Comparison of ENCODE assay signal across 8 cellular contexts in genomic region chr5:157108961-157109360, GRCh38. TPM values are rescaled to one million over a fixed set of nuclear protein-coding genes. Genes with fewer than 3 reads are reported as not detected.
DNase-seq lines count a peak whose midpoint lies in the region; ATAC-seq and TF ChIP-seq lines count a peak whose summit lies in the region.

Gene HAVCR2 (minus strand): TSS chr5:157109044. CDS start chr5:157108983, 61 bp downstream.

- ATAC-seq in GM19468 (IDR thresholded peaks at IDR 0.05; ENCODE audit: extremely low read depth, unreplicated experiment) (peak; percentile 85), HG03565 (IDR thresholded peaks at IDR 0.05; ENCODE audit: unreplicated experiment) (peak; percentile 85), left ventricle myocardium superior (peak; percentile 64)
- ATAC-seq in activated CD8-positive, alpha-beta T cell treated with anti-CD3 and anti-CD28 coated beads, Interleukin-2, amount 10 ng/mL, durations not matched to agents 7 days and 5 days, result peak; percentile 88

- DNase-seq in C1 segment of cervical spinal cord (lab: John Stamatoyannopoulos, UW) (peak in 9 of 14 donors; percentile 17 to 62 (median 35)), left ventricle myocardium superior (peak; percentile 37), HFFc6 (no peak), NCI-H2171 (lab: John Stamatoyannopoulos, UW) (no peak)
- peak; percentile 85 for DNase-seq in activated CD8-positive, alpha-beta T cell treated with anti-CD3 and anti-CD28 coated beads, Interleukin-2, amount 10 ng/mL, durations not matched to agents 7 days and 5 days
- DNase-seq in stimulated activated CD8-positive, alpha-beta memory T cell treated with anti-CD3 and anti-CD28 coated beads, Interleukin-12 subunit alpha, Interleukin-12 subunit beta, amount 100 ng/mL, for 4 hours (ENCODE audit: low read depth), result peak; percentile 24

- intact Hi-C loops in left ventricle myocardium superior (cut with micrococcal nuclease), result no loop called here

- H3K9me3 Mint-ChIP-seq in activated CD8-positive, alpha-beta T cell treated with anti-CD3 and anti-CD28 coated beads, Interleukin-2, amount 10 ng/mL, durations not matched to agents 7 days and 5 days (ENCODE audit: insufficient read depth), result no peaks in the 10 kb centered on the region
- H3K9me3 Mint-ChIP-seq in HFFc6, result no peaks in the 10 kb centered on the region

- H3K27ac Mint-ChIP-seq in activated CD8-positive, alpha-beta T cell treated with anti-CD3 and anti-CD28 coated beads, Interleukin-2, amount 10 ng/mL, durations not matched to agents 7 days and 5 days, result peak within 1 kb of the TSS; percentile 92
- no peak within 1 kb of the TSS for H3K27ac Mint-ChIP-seq in HFFc6

- POLR2A ChIA-PET in activated CD8-positive, alpha-beta T cell treated with anti-CD3 and anti-CD28 coated beads, Interleukin-2, amount 10 ng/mL, durations not matched to agents 7 days and 5 days (lab: Charles Lee), result interaction anchor here (0.6 to 5.4 kb wide), 17 partner anchors 8 to 194 kb away, joined by 3 to 58 read pairs (median 4); partner anchors contain the start of genes ITK and MED7

- no peak for TF ChIP-seq CTCF in HFFc6 (IDR thresholded peaks at IDR 0.05)

- H3K36me3 Mint-ChIP-seq in activated CD8-positive, alpha-beta T cell treated with anti-CD3 and anti-CD28 coated beads, Interleukin-2, amount 10 ng/mL, durations not matched to agents 7 days and 5 days (ENCODE audit: low read depth), result peaks cover 51% of the 10 kb centered on the region
- no peaks in the 10 kb centered on the region for H3K36me3 Mint-ChIP-seq in HFFc6 (ENCODE audit: low read depth)

- peak within 1 kb of the TSS; percentile 93 for H3K4me3 Mint-ChIP-seq in activated CD8-positive, alpha-beta T cell treated with anti-CD3 and anti-CD28 coated beads, Interleukin-2, amount 10 ng/mL, durations not matched to agents 7 days and 5 days
- no peak within 1 kb of the TSS for H3K4me3 Mint-ChIP-seq in HFFc6

- H3K4me1 Mint-ChIP-seq in activated CD8-positive, alpha-beta T cell treated with anti-CD3 and anti-CD28 coated beads, Interleukin-2, amount 10 ng/mL, durations not matched to agents 7 days and 5 days (ENCODE audit: low read depth), result peaks cover 72% of the 10 kb centered on the region
- no peaks in the 10 kb centered on the region for H3K4me1 Mint-ChIP-seq in HFFc6 (ENCODE audit: low read depth)

- H3K27me3 Mint-ChIP-seq in activated CD8-positive, alpha-beta T cell treated with anti-CD3 and anti-CD28 coated beads, Interleukin-2, amount 10 ng/mL, durations not matched to agents 7 days and 5 days (ENCODE audit: low read depth), result no peaks in the 10 kb centered on the region
- H3K27me3 Mint-ChIP-seq in HFFc6 (ENCODE audit: insufficient read depth), result peaks cover 13% of the 10 kb centered on the region; the same call in 1 of the 2 replicates

- CTCF ChIA-PET in activated CD8-positive, alpha-beta T cell treated with anti-CD3 and anti-CD28 coated beads, Interleukin-2, amount 10 ng/mL, durations not matched to agents 7 days and 5 days (lab: Charles Lee), result interaction anchor here (0.8 to 2.6 kb wide), 7 partner anchors 24 to 220 kb away, joined by 3 to 7 read pairs (median 4); partner anchors contain the start of gene MED7

RNA-seq across cellular contexts. Expression of gene HAVCR2, which starts in this region (rescaled TPM):
- total RNA-seq in activated CD8-positive, alpha-beta T cell treated with anti-CD3 and anti-CD28 coated beads, Interleukin-2, amount 10 ng/mL, durations not matched to agents 7 days and 5 days, result 10 to 100 TPM; 77.6 to 78.7 TPM
- total RNA-seq in left ventricle myocardium superior, result 2.8 TPM
- total RNA-seq in HFFc6 (2021; fragmentation: NEBNext Ultra II Directional; extraction: Animal tissue kit (Norgen Biotek cat#: 25700)), result under 1 TPM in 1 of 6 experiments, not detected in 5; 0.07 TPM

Comparison
In these comparisons a context has a peak if more than half of its experiments do, and no peak if none do; other contexts are left out.
1. RNA of gene HAVCR2 (total RNA-seq): 77.6 to 78.7 TPM in activated CD8-positive, alpha-beta T cell treated with anti-CD3 and anti-CD28 coated beads, Interleukin-2, amount 10 ng/mL, durations not matched to agents 7 days and 5 days; 2.8 TPM in left ventricle myocardium superior (single experiment) and 0.07 TPM in HFFc6; every median in the first group is over 10 times any median in the second.
2. DNase-seq: peak in C1 segment of cervical spinal cord (9 of 14), activated CD8-positive, alpha-beta T cell treated with anti-CD3 and anti-CD28 coated beads, Interleukin-2, amount 10 ng/mL, durations not matched to agents 7 days and 5 days (single experiment), left ventricle myocardium superior (single experiment) and stimulated activated CD8-positive, alpha-beta memory T cell treated with anti-CD3 and anti-CD28 coated beads, Interleukin-12 subunit alpha, Interleukin-12 subunit beta, amount 100 ng/mL, for 4 hours (single experiment); none in HFFc6 (single experiment) and NCI-H2171 (single experiment).
3. Peak in every context shown above with its lines, with median percentiles within 50 percentile points of each other: ATAC-seq.